4 cellular contexts compared by ENCODE assay signal in genomic region chr1:248402748-248403147, GRCh38. TPM values are rescaled to one million over a fixed set of nuclear protein-coding genes. Genes with fewer than 3 reads are reported as not detected.
"Had no signal": no experiment of that assay in that cellular context is flagged by ENCODE, and none has a peak within 500 bp of the region (broad histone marks: within the 10 kb centered on the region; RNA-seq: fewer than 3 reads in every experiment).

OR2T1 (plus strand) TSS chr1:248403048; CDS start chr1:248406148, 3,100 bp downstream.

- DNase-seq: GDM1, GF-D8 had no signal

- ATAC-seq: GM12878 had no signal

- H3K4me3 ChIP-seq: GM12878 had no signal

RNA-seq across cellular contexts. Expression of gene OR2T1, which starts in this region (rescaled TPM):
- total RNA-seq: G401, GM12878 had no signal
